Comparison of ENCODE assay signal across 9 cellular contexts in the genomic region with DNA sequence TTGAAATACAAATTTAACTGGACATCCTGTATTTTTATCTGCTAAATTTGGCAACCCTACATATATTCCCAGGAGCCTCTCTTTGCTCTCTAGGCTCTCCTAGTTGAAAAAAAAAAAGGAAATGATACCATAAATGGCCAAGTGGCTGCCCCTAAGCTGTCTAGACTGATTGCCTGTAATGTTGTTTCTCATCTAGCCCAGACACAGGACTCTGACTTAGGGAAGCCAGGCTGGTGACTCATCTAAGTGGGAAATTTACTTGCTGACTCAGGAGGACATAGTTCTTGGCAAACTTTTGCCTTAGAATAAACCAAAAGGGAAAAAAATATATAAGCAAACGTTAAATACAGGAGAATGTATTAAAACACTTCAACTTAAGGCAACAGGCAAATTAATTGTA. TPM values are rescaled to one million over a fixed set of nuclear protein-coding genes. Genes with fewer than 3 reads are reported as not detected.
A peak's percentile ranks its signal among the peaks of the same experiment; 100 is the strongest.
DNase-seq lines count a peak whose midpoint lies in the region; ATAC-seq and TF ChIP-seq lines count a peak whose summit lies in the region.
"Had no signal": no experiment of that assay in that cellular context is flagged by ENCODE, and none has a peak within 500 bp of the region (broad histone marks: within the 10 kb centered on the region; RNA-seq: fewer than 3 reads in every experiment).

No MANE protein-coding gene starts in this region.

- H3K4me1 Mint-ChIP-seq in stimulated activated naive B cell treated with anti-CD40 and anti-IgM and Interleukin-4, amounts not matched to agents 10 μg/mL and 1 μg/mL and 100 μg/mL, for 72 hours, result peaks cover 2 to 11% of the 10 kb centered on the region in 2 donors
- H3K4me1 Mint-ChIP-seq: B cell had no signal

- H3K36me3 ChIP-seq in heart right ventricle, result no peaks in the 10 kb centered on the region

- no peak overlapping the region for H3K4me3 ChIP-seq in heart right ventricle

- H3K27ac ChIP-seq in heart right ventricle, result peak overlapping the region in 1 of 10 donors; percentile 53

- intact Hi-C loops in heart right ventricle (cut with DNase I), result loop anchor here in 1 of 10 donors (5.0 kb wide), 1 partner anchor 33 kb away; no protein-coding TSS in a partner anchor

- H3K27me3 Mint-ChIP-seq in stimulated activated naive B cell treated with anti-CD40 and anti-IgM and Interleukin-4, amounts not matched to agents 10 μg/mL and 1 μg/mL and 100 μg/mL, for 72 hours, result no peaks in the 10 kb centered on the region

- no peak overlapping the region for H3K27ac Mint-ChIP-seq in stimulated activated naive B cell treated with anti-CD40 and anti-IgM and Interleukin-4, amounts not matched to agents 10 μg/mL and 1 μg/mL and 100 μg/mL, for 72 hours
- H3K27ac Mint-ChIP-seq: B cell had no signal

- TF ChIP-seq CTCF in heart right ventricle (IDR thresholded peaks at IDR 0.05), result no peak

- no peaks in the 10 kb centered on the region for H3K9me3 ChIP-seq in heart right ventricle

- 21 to 41% methylated on average over 1 of the region's 1 CpG for WGBS in heart right ventricle, 2 donors

- H3K9me3 Mint-ChIP-seq in stimulated activated naive B cell treated with anti-CD40 and anti-IgM and Interleukin-4, amounts not matched to agents 10 μg/mL and 1 μg/mL and 100 μg/mL, for 72 hours, result no peaks in the 10 kb centered on the region

- ATAC-seq in HG03457 (IDR thresholded peaks at IDR 0.05; ENCODE audit: unreplicated experiment), result peak; percentile 69
- peak; percentile 88 to 98 (median 94) for ATAC-seq in heart right ventricle
- ATAC-seq in stimulated activated naive B cell treated with anti-CD40 and anti-IgM and Interleukin-4, amounts not matched to agents 10 μg/mL and 1 μg/mL and 100 μg/mL, for 72 hours (replicated peaks), result peak; percentile 79 to 93
- no peak for ATAC-seq in GM18873 (IDR thresholded peaks at IDR 0.05; ENCODE audit: low FRiP score, unreplicated experiment)

- DNase-seq in NCI-H82 (lab: John Stamatoyannopoulos, UW) (peak; percentile 14), NCI-H82 treated with DMSO at 0.1 percent for 48 hours (lab: John Stamatoyannopoulos, UW; ENCODE audit: unreplicated experiment) (no peak), SW 1271 (lab: John Stamatoyannopoulos, UW) (peak; percentile 87 to 97), heart right ventricle (peak in 1 of 2 donors; percentile 53), globus pallidus (ENCODE audit: low spot score) (no peak)
- DNase-seq in stimulated activated naive B cell treated with anti-CD40 and anti-IgM and Interleukin-4, amounts not matched to agents 10 μg/mL and 1 μg/mL and 100 μg/mL, for 72 hours, result no peak

- H3K4me1 ChIP-seq in heart right ventricle, result peaks cover 0 to 25% (median 5%) of the 10 kb centered on the region in 9 donors

- H3K4me3 Mint-ChIP-seq in stimulated activated naive B cell treated with anti-CD40 and anti-IgM and Interleukin-4, amounts not matched to agents 10 μg/mL and 1 μg/mL and 100 μg/mL, for 72 hours, result no peak overlapping the region
- H3K4me3 Mint-ChIP-seq: B cell had no signal

- no peaks in the 10 kb centered on the region for H3K36me3 Mint-ChIP-seq in stimulated activated naive B cell treated with anti-CD40 and anti-IgM and Interleukin-4, amounts not matched to agents 10 μg/mL and 1 μg/mL and 100 μg/mL, for 72 hours

- no peaks in the 10 kb centered on the region for H3K27me3 ChIP-seq in heart right ventricle

RNA-seq across cellular contexts. Expression of a gene that starts 14.6 kb away (rescaled TPM):
- total RNA-seq in heart right ventricle, result 100 to 1,000 TPM; 153 to 292 (median 228) TPM
- 10 to 100 TPM; 17.2 to 43.2 TPM for polyA plus RNA-seq in heart right ventricle

Comparison
In these comparisons a context has a peak if more than half of its experiments do, and no peak if none do; other contexts are left out.
1. DNase-seq: peak in NCI-H82 (single experiment) and SW 1271 (2 of 2); none in NCI-H82 treated with DMSO at 0.1 percent for 48 hours (single experiment), stimulated activated naive B cell treated with anti-CD40 and anti-IgM and Interleukin-4, amounts not matched to agents 10 μg/mL and 1 μg/mL and 100 μg/mL, for 72 hours (single experiment) and globus pallidus (single experiment).